In the genomic region with DNA sequence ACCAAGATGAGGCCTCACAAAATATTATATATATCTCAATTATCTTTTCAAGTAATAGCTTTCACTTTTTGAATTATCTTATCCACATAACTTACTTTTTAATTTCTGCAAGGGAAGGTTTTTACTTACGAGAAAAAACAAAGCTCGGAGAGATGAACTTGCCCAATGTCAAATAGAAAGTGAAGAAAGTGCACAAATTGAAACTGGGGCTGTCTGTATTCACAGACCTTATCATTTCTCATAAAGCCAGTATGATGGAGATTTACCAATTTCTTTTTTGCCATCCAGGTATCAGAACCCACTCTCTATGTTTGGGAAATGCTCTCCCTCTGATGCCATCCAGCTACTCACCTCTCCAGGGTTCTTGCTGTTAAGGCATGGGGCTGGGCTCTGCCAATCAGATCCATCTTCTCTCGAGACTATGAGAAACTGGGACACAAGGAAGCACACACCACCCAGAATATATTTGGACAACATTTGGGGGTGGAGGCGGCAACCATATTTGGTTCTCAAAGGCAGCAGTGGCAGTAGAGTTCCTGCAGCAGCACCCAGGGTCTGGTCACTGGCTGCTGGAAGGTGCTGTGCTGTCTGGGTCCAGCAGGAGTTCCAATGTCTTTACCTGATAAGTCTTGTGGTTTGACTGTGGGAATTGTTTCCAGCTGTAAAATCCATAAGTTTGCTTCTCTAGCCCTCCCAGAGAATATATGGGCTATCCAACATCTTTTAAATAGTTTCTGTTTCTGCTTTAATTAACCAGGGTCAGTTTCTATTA, we compare ENCODE assay signal across 25 cellular contexts. TPM values are rescaled to one million over a fixed set of nuclear protein-coding genes. Genes with fewer than 3 reads are reported as not detected.
"Had no signal": no experiment of that assay in that cellular context is flagged by ENCODE, and none has a peak within 500 bp of the region (broad histone marks: within the 10 kb centered on the region; RNA-seq: fewer than 3 reads in every experiment).

No MANE protein-coding gene starts in this region.

- H3K4me1 ChIP-seq: left lung, testis, uterus had no signal

- H3K27ac ChIP-seq: left lung, testis, uterus had no signal

- H3K9me3 ChIP-seq: left lung, testis, uterus had no signal

- FAIRE-seq: astrocyte, colon, endothelial cell of umbilical vein had no signal

- ATAC-seq: activated naive CD4-positive, alpha-beta T cell treated with anti-CD3 and anti-CD28 coated beads, Interleukin-2, amount 50 U/mL, for 72 hours; activated T-helper 17 cell treated with anti-CD3 and anti-CD28 coated beads, Interleukin-2, amount 50 U/mL, for 72 hours; esophagus mucosa; naive thymus-derived CD4-positive, alpha-beta T cell had no signal

- H3K27me3 ChIP-seq: testis, uterus had no signal

- H3K4me3 ChIP-seq: left lung, lung, testis, uterus had no signal

- H3K36me3 ChIP-seq: left lung, uterus had no signal

- DNase-seq: activated CD4-positive, alpha-beta T cell treated with anti-CD3 and anti-CD28 coated beads, Interleukin-2, amount 50 U/mL, for 4 hours; activated CD8-positive, alpha-beta memory T cell treated with anti-CD3 and anti-CD28 coated beads for 24 hours; activated CD8-positive, alpha-beta memory T cell treated with anti-CD3 and anti-CD28 coated beads, Interleukin-2, amount 50 U/mL, for 4 hours; activated T-cell treated with anti-CD3 and anti-CD28 coated beads, Interleukin-2, amount 50 U/mL, for 24 hours; central memory CD4-positive, alpha-beta T cell; effector memory CD4-positive, alpha-beta T cell; foreskin melanocyte; kidney glomerular epithelial cell; left lung; naive thymus-derived CD4-positive, alpha-beta T cell; stimulated activated CD4-positive, alpha-beta T cell treated with anti-CD3 and anti-CD28 coated beads, Interleukin-2, amount 100 ng/mL, for 48 hours; stimulated activated naive CD4-positive, alpha-beta T cell; testis; trophoblast cell; uterus had no signal

RNA-seq across cellular contexts. Expression of a gene that starts 45.8 kb away (rescaled TPM):
- total RNA-seq: activated naive CD4-positive, alpha-beta T cell treated with anti-CD3 and anti-CD28 coated beads, Interleukin-2, amount 50 U/mL, for 72 hours; activated T-helper 17 cell treated with anti-CD3 and anti-CD28 coated beads, Interleukin-2, amount 50 U/mL, for 72 hours; dermis microvascular lymphatic vessel endothelial cell; endothelial cell of umbilical vein; naive thymus-derived CD4-positive, alpha-beta T cell; osteoblast; progenitor cell of endocrine pancreas had no signal
- polyA plus RNA-seq: endothelial cell of umbilical vein; naive thymus-derived CD4-positive, alpha-beta T cell had no signal
